ENCODE assay signal across 25 cellular contexts in genomic region chr12:108778053-108778452, GRCh38. TPM values are rescaled to one million over a fixed set of nuclear protein-coding genes. Genes with fewer than 3 reads are reported as not detected.
DNase-seq lines count a peak whose midpoint lies in the region; ATAC-seq and TF ChIP-seq lines count a peak whose summit lies in the region.
"Had no signal": no experiment of that assay in that cellular context is flagged by ENCODE, and none has a peak within 500 bp of the region (broad histone marks: within the 10 kb centered on the region; RNA-seq: fewer than 3 reads in every experiment).

No MANE protein-coding gene starts in this region.

- no peaks in the 10 kb centered on the region for H3K4me1 Mint-ChIP-seq in natural killer cell treated with Interleukin-12 subunit alpha and Interleukin-12 subunit beta and Interleukin-15 and Interleukin-18, amount 100 ng/mL, for 72 hours (ENCODE audit: low read depth in 2 of 2)
- H3K4me1 Mint-ChIP-seq in natural killer cell = no peaks in the 10 kb centered on the region

- DNase-seq in DMS53 (lab: John Stamatoyannopoulos, UW) (peak; percentile 24), DMS53 treated with DMSO at 0.1 percent for 48 hours (lab: John Stamatoyannopoulos, UW; ENCODE audit: unreplicated experiment) (no peak), natural killer cell (no peak), NCI-H69 (lab: John Stamatoyannopoulos, UW) (peak; percentile 73)
- DNase-seq in natural killer cell treated with Interleukin-12 subunit alpha and Interleukin-12 subunit beta and Interleukin-15 and Interleukin-18, amount 100 ng/mL, for 72 hours (ENCODE audit: low spot score) = peak; percentile 3
- DNase-seq in activated CD4-positive, alpha-beta T cell treated with anti-CD3 and anti-CD28 coated beads for 48 hours = no peak
- DNase-seq: BE2C; CD8-positive, alpha-beta memory T cell; DMS 273 treated with DMSO at 0.1 percent for 48 hours; H9; HFFc6; IMR-90; KG1; MM.1S; NCI-H1694 treated with DMSO at 0.1 percent for 48 hours; NCI-H2081 treated with DMSO at 0.1 percent for 48 hours; NCI-H2227 treated with DMSO at 0.1 percent for 48 hours; NCI-H524 treated with DMSO at 0.1 percent for 48 hours; PC-3; T-helper 2 cell had no signal

- intact Hi-C loops in natural killer cell (cut with micrococcal nuclease) = no loop called here

- no peaks in the 10 kb centered on the region for H3K36me3 Mint-ChIP-seq in natural killer cell treated with Interleukin-12 subunit alpha and Interleukin-12 subunit beta and Interleukin-15 and Interleukin-18, amount 100 ng/mL, for 72 hours
- no peaks in the 10 kb centered on the region for H3K36me3 Mint-ChIP-seq in natural killer cell

- H3K4me3 Mint-ChIP-seq in natural killer cell treated with Interleukin-12 subunit alpha and Interleukin-12 subunit beta and Interleukin-15 and Interleukin-18, amount 100 ng/mL, for 72 hours = no peak overlapping the region
- no peak overlapping the region for H3K4me3 Mint-ChIP-seq in natural killer cell
- H3K4me3 Mint-ChIP-seq: CD14-positive monocyte; CD8-positive, alpha-beta memory T cell; GM23338; H9; HFFc6 had no signal

- ATAC-seq in natural killer cell treated with Interleukin-12 subunit alpha and Interleukin-12 subunit beta and Interleukin-15 and Interleukin-18, amount 100 ng/mL, for 72 hours = no peak
- no peak for ATAC-seq in natural killer cell
- no peak for ATAC-seq in HG03095 (IDR thresholded peaks at IDR 0.05; ENCODE audit: unreplicated experiment)
- no peak for ATAC-seq in GM21723 (IDR thresholded peaks at IDR 0.05; ENCODE audit: unreplicated experiment)
- ATAC-seq: PC-3, Right ventricle myocardium inferior had no signal

- H3K27ac Mint-ChIP-seq in natural killer cell treated with Interleukin-12 subunit alpha and Interleukin-12 subunit beta and Interleukin-15 and Interleukin-18, amount 100 ng/mL, for 72 hours = no peak overlapping the region
- no peak overlapping the region for H3K27ac Mint-ChIP-seq in natural killer cell
- H3K27ac Mint-ChIP-seq: GM23338, H9, HFFc6 had no signal

- H3K9me3 Mint-ChIP-seq in natural killer cell treated with Interleukin-12 subunit alpha and Interleukin-12 subunit beta and Interleukin-15 and Interleukin-18, amount 100 ng/mL, for 72 hours = no peaks in the 10 kb centered on the region
- H3K9me3 Mint-ChIP-seq in natural killer cell = no peaks in the 10 kb centered on the region
- H3K9me3 Mint-ChIP-seq: CD14-positive monocyte; CD8-positive, alpha-beta memory T cell; GM23338; H9; HFFc6 had no signal

- H3K27me3 Mint-ChIP-seq in natural killer cell treated with Interleukin-12 subunit alpha and Interleukin-12 subunit beta and Interleukin-15 and Interleukin-18, amount 100 ng/mL, for 72 hours = no peaks in the 10 kb centered on the region
- no peaks in the 10 kb centered on the region for H3K27me3 Mint-ChIP-seq in natural killer cell (ENCODE audit: low read depth in 2 of 2)
- H3K27me3 Mint-ChIP-seq: CD8-positive, alpha-beta memory T cell had no signal

- TF ChIP-seq CTCF in natural killer cell (IDR thresholded peaks at IDR 0.05) = no peak

RNA-seq across cellular contexts. Expression of gene CORO1C, which starts 46.7 kb away (rescaled TPM):
- total RNA-seq in natural killer cell treated with Interleukin-12 subunit alpha and Interleukin-12 subunit beta and Interleukin-15 and Interleukin-18, amount 100 ng/mL, for 72 hours = 10 to 100 TPM; 68.9 to 69.5 TPM
- total RNA-seq in natural killer cell = 10 to 100 TPM; 28.9 to 43.5 (median 36.0) TPM

Comparison
In these comparisons a context has a peak if more than half of its experiments do, and no peak if none do; other contexts are left out.
1. DNase-seq: peak in DMS53 (single experiment), natural killer cell treated with Interleukin-12 subunit alpha and Interleukin-12 subunit beta and Interleukin-15 and Interleukin-18, amount 100 ng/mL, for 72 hours (single experiment) and NCI-H69 (single experiment); none in DMS53 treated with DMSO at 0.1 percent for 48 hours (single experiment), natural killer cell (single experiment) and activated CD4-positive, alpha-beta T cell treated with anti-CD3 and anti-CD28 coated beads for 48 hours (single experiment).